In genomic region chr1:183004146-183004545, GRCh38 we compare ENCODE assay signal across 25 cellular contexts. TPM values are rescaled to one million over a fixed set of nuclear protein-coding genes. Genes with fewer than 3 reads are reported as not detected.
"Had no signal": no experiment of that assay in that cellular context is flagged by ENCODE, and none has a peak within 500 bp of the region (broad histone marks: within the 10 kb centered on the region; RNA-seq: fewer than 3 reads in every experiment).

No MANE protein-coding gene starts in this region.

- H3K27me3 ChIP-seq: adrenal gland, ascending aorta, hepatocyte, right lobe of liver, transverse colon had no signal

- H3K4me3 ChIP-seq: adrenal gland, ascending aorta, dorsolateral prefrontal cortex, hepatocyte, mucosa of descending colon, right lobe of liver, skin epidermis, transverse colon had no signal

- H3K4me1 ChIP-seq: adrenal gland, ascending aorta had no signal

- H2AFZ ChIP-seq: hepatocyte had no signal

- H3K36me3 ChIP-seq: adrenal gland, ascending aorta, right lobe of liver, transverse colon, WERI-Rb-1 had no signal

- H3K9me3 ChIP-seq: adrenal gland, ascending aorta, mucosa of descending colon, right lobe of liver, transverse colon had no signal

- H3K79me2 ChIP-seq: hepatocyte had no signal

- ATAC-seq: activated T-cell treated with anti-CD3 and anti-CD28 coated beads, Interleukin-2, amount 50 U/mL, for 4 hours; effector memory CD8-positive, alpha-beta T cell; esophagus mucosa; mucosa of descending colon; stimulated activated effector memory CD8-positive, alpha-beta T cell treated with anti-CD3 and anti-CD28 coated beads, Interleukin-12 subunit alpha, Interleukin-12 subunit beta, amount 100 ng/mL, for 72 hours; stimulated activated naive CD8-positive, alpha-beta T cell treated with anti-CD3 and anti-CD28 coated beads, Interleukin-15, amount 100 ng/mL, for 72 hours had no signal

- DNase-seq: activated CD4-positive, alpha-beta T cell treated with anti-CD3 and anti-CD28 coated beads for 1 hour; activated CD8-positive, alpha-beta memory T cell treated with anti-CD3 and anti-CD28 coated beads for 24 hours; activated CD8-positive, alpha-beta memory T cell treated with anti-CD3 and anti-CD28 coated beads, Interleukin-2, amount 50 U/mL, for 48 hours; activated naive CD4-positive, alpha-beta T cell; activated T-cell treated with anti-CD3 and anti-CD28 coated beads, Interleukin-2, amount 50 U/mL, for 4 hours; adrenal gland; dorsolateral prefrontal cortex; effector memory CD8-positive, alpha-beta T cell; mucosa of descending colon; naive B cell; occipital lobe; right lobe of liver; stimulated activated CD4-positive, alpha-beta T cell treated with anti-CD3 and anti-CD28 coated beads, Interleukin-2, amount 100 ng/mL, for 24 hours; stimulated activated naive CD8-positive, alpha-beta T cell treated with anti-CD3 and anti-CD28 coated beads, Interleukin-15, amount 100 ng/mL, for 72 hours; T-helper 1 cell; transverse colon; WERI-Rb-1 had no signal

- H3K4me2 ChIP-seq: hepatocyte had no signal

- H3K27ac ChIP-seq: adrenal gland, ascending aorta, dorsolateral prefrontal cortex, hepatocyte, right lobe of liver, WERI-Rb-1 had no signal

RNA-seq across cellular contexts. Expression of gene SHCBP1L, which starts 51.2 kb away (rescaled TPM):
- total RNA-seq: activated T-cell treated with anti-CD3 and anti-CD28 coated beads, Interleukin-2, amount 50 U/mL, for 4 hours; activated T-helper 2 cell treated with anti-CD3 and anti-CD28 coated beads, Interferon-gamma antibody, Interleukin-2, Interleukin-4, amounts not matched to agents 10 μg/mL and 5 μg/mL and 100 μg/mL, durations not matched to agents 14 hours and 24 hours and 36 hours; adrenal gland; ascending aorta; endothelial cell of umbilical vein; esophagus mucosa; hepatocyte; mucosa of descending colon; neural crest cell; occipital lobe; right lobe of liver; transverse colon had no signal
- polyA plus RNA-seq: adrenal gland, endothelial cell of umbilical vein, hepatocyte had no signal
